Comparison of ENCODE assay signal across 8 cellular contexts in genomic region chr1:40877681-40878080, GRCh38. TPM values are rescaled to one million over a fixed set of nuclear protein-coding genes. Genes with fewer than 3 reads are reported as not detected.
A peak's percentile ranks its signal among the peaks of the same experiment; 100 is the strongest.
DNase-seq lines count a peak whose midpoint lies in the region; ATAC-seq and TF ChIP-seq lines count a peak whose summit lies in the region.

No MANE protein-coding gene starts in this region.

- H3K36me3 ChIP-seq in GM23248 (ENCODE audit: low read depth), result no peaks in the 10 kb centered on the region
- H3K36me3 ChIP-seq in lung (ENCODE audit: control insufficient read depth in 2 of 2, insufficient read depth in 2 of 2, low read length in 2 of 2), result no peaks in the 10 kb centered on the region

- in situ Hi-C loops in GM23248 (cut with MboI), result no loop called here
- in situ Hi-C loops in T47D (cut with HindIII; ENCODE audit: low pct_unique_long_range_greater_than_20kb, low sequenced_read_pairs), result no loop called here

- H3K4me1 ChIP-seq in GM23248 (ENCODE audit: insufficient read depth), result peaks cover 40% of the 10 kb centered on the region
- peaks cover 0 to 15% of the 10 kb centered on the region in 2 donors for H3K4me1 ChIP-seq in lung (ENCODE audit: control insufficient read depth in 2 of 2, insufficient read depth in 2 of 2, low read length in 2 of 2)

- DNase-seq in GM23248 (peak; percentile 91), NCI-H2171 (lab: John Stamatoyannopoulos, UW) (peak; percentile 92), T47D (ENCODE audit: low read depth in 1 of 2, low spot score in 1 of 2) (peak; percentile 30 to 89), lung (ENCODE audit: low spot score) (peak; percentile 39), NCI-H526 treated with DMSO at 0.1 percent for 48 hours (lab: John Stamatoyannopoulos, UW) (no peak)

- no peaks in the 10 kb centered on the region for H3K9me2 ChIP-seq in GM23248 (ENCODE audit: insufficient read depth)

- H3F3A ChIP-seq in GM23248 (ENCODE audit: insufficient read depth), result peaks cover 34% of the 10 kb centered on the region

- peak overlapping the region; percentile 50 for H3K9ac ChIP-seq in GM23248

- peak overlapping the region; percentile 74 for H2AFZ ChIP-seq in GM23248

- H3K9me3 ChIP-seq in GM23248 (ENCODE audit: low read depth), result no peaks in the 10 kb centered on the region
- peaks cover 0 to 4% of the 10 kb centered on the region in 2 donors for H3K9me3 ChIP-seq in lung (ENCODE audit: control insufficient read depth in 2 of 2, insufficient read depth in 1 of 2, low read length in 1 of 2)

- TF ChIP-seq CTCF in lung (IDR thresholded peaks at IDR 0.05; ENCODE audit: control extremely low read depth, extremely low read depth), result no peak

- no peaks in the 10 kb centered on the region for H4K20me1 ChIP-seq in GM23248 (ENCODE audit: insufficient read depth)

- no peak overlapping the region for H3K4me3 ChIP-seq in GM23248
- H3K4me3 ChIP-seq in lung, result no peak overlapping the region

- WGBS in GM23248 (ENCODE audit: low coverage in 1 of 2, low lambda C conversion rate in 2 of 2, missing lambda C conversion rate in 2 of 2), 2 experiments, result 14 to 17% methylated on average over 4 of the region's 4 CpGs
- 20 to 31% methylated on average over 4 of the region's 4 CpGs for WGBS in lung, 2 donors

- ATAC-seq in lung (ENCODE audit: insufficient read depth, low FRiP score) (no peak), GM19023 (IDR thresholded peaks at IDR 0.05; ENCODE audit: unreplicated experiment) (no peak), HG03135 (IDR thresholded peaks at IDR 0.05; ENCODE audit: unreplicated experiment) (no peak), GM21367 (IDR thresholded peaks at IDR 0.05; ENCODE audit: unreplicated experiment) (no peak)

- H3K27ac ChIP-seq in GM23248 (peak overlapping the region; percentile 65), lung (ENCODE audit: low read depth in 1 of 2, low read length in 1 of 2) (peak overlapping the region in 1 of 2 donors; percentile 64)

- H3K27me3 ChIP-seq in GM23248 (replicated peaks; ENCODE audit: insufficient read depth) (no peaks in the 10 kb centered on the region), lung (ENCODE audit: control insufficient read depth, insufficient read depth) (no peaks in the 10 kb centered on the region)

- H3K4me2 ChIP-seq in GM23248 (ENCODE audit: unreplicated experiment), result peak overlapping the region; percentile 8

- no peaks in the 10 kb centered on the region for H3K79me2 ChIP-seq in GM23248 (ENCODE audit: insufficient read depth)

RNA-seq across cellular contexts. Expression of gene CITED4, which starts 15.5 kb away (rescaled TPM):
- not detected in 2 replicates for total RNA-seq in GM23248 (2014; rRNA removed; shearing (Covaris generic))
- 0.19 TPM in 1 of 2 replicates, not detected in the other for polyA plus RNA-seq in GM23248 (2016; fragmentation: Nextera tagmentation; extraction: Ambion mirVana)
- 10 to 100 TPM in 1 of 2 donors, 1 to 10 TPM in 1; 7.4 to 15.1 TPM for total RNA-seq in lung
- polyA plus RNA-seq in lung, result 1 to 10 TPM; 4.7 to 7.9 TPM
